23 cellular contexts compared by ENCODE assay signal in genomic region chr15:69824075-69824876, GRCh38.
"Had no signal": no experiment of that assay in that cellular context is flagged by ENCODE, and none has a peak within 500 bp of the region (broad histone marks: within the 10 kb centered on the region; RNA-seq: fewer than 3 reads in every experiment).

No MANE protein-coding gene starts in this region.

- ATAC-seq: activated CD4-positive, CD25-positive, alpha-beta regulatory T cell treated with anti-CD3 and anti-CD28 coated beads, Interleukin-2, amount 50 U/mL, for 24 hours; activated CD8-positive, alpha-beta memory T cell treated with anti-CD3 and anti-CD28 coated beads, Interleukin-2, amount 10 ng/mL, durations not matched to agents 7 days and 5 days; activated CD8-positive, alpha-beta T cell treated with anti-CD3 and anti-CD28 coated beads for 36 hours; activated naive CD8-positive, alpha-beta T cell treated with anti-CD3 and anti-CD28 coated beads, Interleukin-2, amount 50 U/mL, for 24 hours; foreskin keratinocyte; naive thymus-derived CD4-positive, alpha-beta T cell; right lobe of liver; stimulated activated effector memory CD8-positive, alpha-beta T cell treated with anti-CD3 and anti-CD28 coated beads, Interleukin-12 subunit alpha, Interleukin-12 subunit beta, amount 100 ng/mL, for 72 hours had no signal

- H3K9me3 ChIP-seq: left ventricle myocardium inferior, right lobe of liver, stomach, transverse colon, uterus had no signal

- H3K4me3 ChIP-seq: left ventricle myocardium inferior, right lobe of liver, skin epidermis, stomach, transverse colon, uterus had no signal

- H3K4me1 ChIP-seq: foreskin keratinocyte, left ventricle myocardium inferior, right lobe of liver, stomach, uterus had no signal

- DNase-seq: activated CD4-positive, alpha-beta T cell treated with anti-CD3 and anti-CD28 coated beads, Interleukin-2, amount 10 ng/mL, durations not matched to agents 7 days and 5 days; activated CD8-positive, alpha-beta memory T cell treated with anti-CD3 and anti-CD28 coated beads, Interleukin-2, amount 10 ng/mL, durations not matched to agents 7 days and 5 days; activated CD8-positive, alpha-beta T cell treated with anti-CD3 and anti-CD28 coated beads for 36 hours; activated gamma-delta T cell; activated naive CD4-positive, alpha-beta T cell treated with anti-CD3 and anti-CD28 coated beads, Interleukin-2, amount 50 U/mL, for 16 hours; activated naive CD8-positive, alpha-beta T cell treated with anti-CD3 and anti-CD28 coated beads, Interleukin-2, amount 50 U/mL, for 24 hours; activated T-cell treated with anti-CD3 and anti-CD28 coated beads for 4 hours; central memory CD4-positive, alpha-beta T cell; dermis blood vessel endothelial cell; effector CD8-positive, alpha-beta T cell; erythroblast; foreskin keratinocyte; left ventricle myocardium inferior; naive thymus-derived CD4-positive, alpha-beta T cell; right lobe of liver; stimulated activated CD4-positive, alpha-beta T cell treated with anti-CD3 and anti-CD28 coated beads, Interleukin-1b, Interleukin-23, amount 100 ng/mL, for 48 hours; stomach; transverse colon; uterus had no signal

- H3K27ac ChIP-seq: foreskin keratinocyte, left ventricle myocardium inferior, right lobe of liver, skin epidermis, stomach, transverse colon, uterus, VCaP had no signal

- H3K36me3 ChIP-seq: left ventricle myocardium inferior, right lobe of liver, stomach, transverse colon, uterus had no signal

- H3K27me3 ChIP-seq: right lobe of liver, stomach, uterus had no signal
